Comparison of ENCODE assay signal across 8 cellular contexts in genomic region chr2:224401641-224402342, GRCh38. TPM values are rescaled to one million over a fixed set of nuclear protein-coding genes. Genes with fewer than 3 reads are reported as not detected.
DNase-seq lines count a peak whose midpoint lies in the region; ATAC-seq and TF ChIP-seq lines count a peak whose summit lies in the region.

TSS of gene FAM124B (minus strand) at chr2:224402107. CDS start at chr2:224401768, 339 bp downstream.

- peak within 1 kb of the TSS; percentile 46 for H3K27ac Mint-ChIP-seq in activated naive CD4-positive, alpha-beta T cell treated with anti-CD3 and anti-CD28 coated beads for 36 hours
- H3K27ac Mint-ChIP-seq in nephron progenitor cell, result no peak within 1 kb of the TSS

- H3K27me3 Mint-ChIP-seq in activated naive CD4-positive, alpha-beta T cell treated with anti-CD3 and anti-CD28 coated beads for 36 hours (ENCODE audit: low read depth), result peaks cover 8% of the 10 kb centered on the region
- peaks cover 7% of the 10 kb centered on the region for H3K27me3 Mint-ChIP-seq in nephron progenitor cell (ENCODE audit: low read depth, poor library complexity)

- H3K4me3 ChIP-seq in GM12864 (ENCODE audit: low read depth, low read length) (no peak within 1 kb of the TSS), NB4 (ENCODE audit: low read depth, low read length) (no peak within 1 kb of the TSS), sigmoid colon (peak within 1 kb of the TSS in 3 of 4 donors; percentile 23 to 36 (median 32))

- H3K36me3 Mint-ChIP-seq in activated naive CD4-positive, alpha-beta T cell treated with anti-CD3 and anti-CD28 coated beads for 36 hours (ENCODE audit: low read depth), result no peaks in the 10 kb centered on the region
- no peaks in the 10 kb centered on the region for H3K36me3 Mint-ChIP-seq in nephron progenitor cell (ENCODE audit: low read depth)

- WGBS in sigmoid colon, 2 donors, result 33 to 74% methylated on average over 19 of the region's 19 CpGs

- peaks cover 13% of the 10 kb centered on the region for H3K4me1 Mint-ChIP-seq in activated naive CD4-positive, alpha-beta T cell treated with anti-CD3 and anti-CD28 coated beads for 36 hours (ENCODE audit: low read depth)
- no peaks in the 10 kb centered on the region for H3K4me1 Mint-ChIP-seq in nephron progenitor cell

- H3K4me1 ChIP-seq in sigmoid colon, result peaks cover 0 to 6% (median 0%) of the 10 kb centered on the region in 4 donors

- DNase-seq in GM12864 (ENCODE audit: low read depth) (peak; percentile 3), NB4 (ENCODE audit: low read depth) (peak; percentile 28), left ventricle myocardium superior (peak; percentile 71), sigmoid colon (peak; percentile 86), NCI-H1048 (lab: John Stamatoyannopoulos, UW) (no peak), NK-92 (lab: John Stamatoyannopoulos, UW; ENCODE audit: unreplicated experiment) (no peak), nephron progenitor cell (no peak)
- DNase-seq in activated naive CD4-positive, alpha-beta T cell treated with anti-CD3 and anti-CD28 coated beads for 36 hours, result peak; percentile 71

- intact Hi-C loops in activated naive CD4-positive, alpha-beta T cell treated with anti-CD3 and anti-CD28 coated beads for 36 hours (cut with micrococcal nuclease), result loop anchor here (1.0 kb wide), 2 partner anchors 44 to 184 kb away; partner anchors contain the start of gene CUL3
- intact Hi-C loops in left ventricle myocardium superior (cut with micrococcal nuclease) (loop anchor here (2.0 kb wide), 1 partner anchor 25 kb away; no protein-coding TSS in a partner anchor), sigmoid colon (cut with DNase I) (no loop called here)

- peak within 1 kb of the TSS; percentile 70 for H3K4me3 Mint-ChIP-seq in activated naive CD4-positive, alpha-beta T cell treated with anti-CD3 and anti-CD28 coated beads for 36 hours
- no peak within 1 kb of the TSS for H3K4me3 Mint-ChIP-seq in nephron progenitor cell

- ATAC-seq in left ventricle myocardium superior, result peak; percentile 92

- TF ChIP-seq CTCF in GM12864 (IDR thresholded peaks at IDR 0.05; ENCODE audit: low read depth, low read length, missing control alignments) (no peak), NB4 (IDR thresholded peaks at IDR 0.05; ENCODE audit: low read depth, low read length) (no peak), sigmoid colon (IDR thresholded peaks at IDR 0.05) (no peak), nephron progenitor cell (IDR thresholded peaks at IDR 0.05) (no peak)

- H3K36me3 ChIP-seq in sigmoid colon, result no peaks in the 10 kb centered on the region

- TF ChIP-seq POLR2A in NB4 (IDR thresholded peaks at IDR 0.05; ENCODE audit: extremely low read depth, insufficient read length) (no peak), sigmoid colon (IDR thresholded peaks at IDR 0.05) (no peak)

- H3K27ac ChIP-seq in sigmoid colon, result peak within 1 kb of the TSS; percentile 23 to 43 (median 36)

- TF ChIP-seq EP300 in sigmoid colon (IDR thresholded peaks at IDR 0.05), result no peak

- H3K9me3 Mint-ChIP-seq in activated naive CD4-positive, alpha-beta T cell treated with anti-CD3 and anti-CD28 coated beads for 36 hours, result peaks cover 5% of the 10 kb centered on the region
- H3K9me3 Mint-ChIP-seq in nephron progenitor cell, result peaks cover 8% of the 10 kb centered on the region

- CTCF ChIA-PET in activated naive CD4-positive, alpha-beta T cell treated with anti-CD3 and anti-CD28 coated beads for 36 hours (lab: Charles Lee), result interaction anchor here (0.7 to 1.2 kb wide), 3 partner anchors 27 to 41 kb away, joined by 3 to 4 read pairs (median 3); no protein-coding TSS in a partner anchor

- H3K27me3 ChIP-seq in sigmoid colon, result no peaks in the 10 kb centered on the region

- no peaks in the 10 kb centered on the region for H3K9me3 ChIP-seq in sigmoid colon

RNA-seq across cellular contexts. Expression of gene FAM124B, which starts in this region (rescaled TPM):
- under 1 TPM; 0.32 to 0.43 TPM for total RNA-seq in activated naive CD4-positive, alpha-beta T cell treated with anti-CD3 and anti-CD28 coated beads for 36 hours
- total RNA-seq in left ventricle myocardium superior, result 1.2 TPM
- 1 to 10 TPM in 3 of 4 donors, under 1 TPM in 1; 0.81 to 1.9 (median 1.6) TPM for total RNA-seq in sigmoid colon
- under 1 TPM; 0.23 to 0.67 (median 0.60) TPM for polyA plus RNA-seq in sigmoid colon

Comparison
In these comparisons a context has a peak if more than half of its experiments do, and no peak if none do; other contexts are left out.
1. Peak in DNase-seq in activated naive CD4-positive, alpha-beta T cell treated with anti-CD3 and anti-CD28 coated beads for 36 hours; RNA of the gene not detected or under 1 TPM.
2. DNase-seq: peak in GM12864 (single experiment), NB4 (single experiment), left ventricle myocardium superior (single experiment) and sigmoid colon (single experiment); none in NCI-H1048 (single experiment), NK-92 (single experiment) and nephron progenitor cell (single experiment).
3. H3K4me3 ChIP-seq: peak in sigmoid colon (3 of 4); none in GM12864 (single experiment) and NB4 (single experiment).